ENCODE assay signal across 24 cellular contexts in the genomic region with DNA sequence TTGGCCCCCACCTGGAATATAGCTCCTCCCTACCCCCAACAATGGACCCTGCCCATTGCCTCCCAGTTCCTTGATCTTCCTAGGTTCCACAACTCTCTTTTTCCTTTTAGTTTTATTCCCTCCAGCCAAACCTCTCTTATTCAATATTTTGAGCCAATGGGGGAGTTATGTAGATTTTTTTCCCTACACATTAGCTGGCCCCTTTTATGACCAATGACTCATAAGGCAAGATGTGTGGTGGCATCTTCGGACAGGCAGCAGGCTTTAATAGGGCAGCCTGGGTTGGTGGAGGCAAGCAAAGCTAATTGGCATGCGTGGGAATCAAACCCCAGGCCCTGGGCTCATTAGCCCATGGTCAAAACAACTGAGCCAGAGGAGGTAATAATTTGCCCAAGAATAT. TPM values are rescaled to one million over a fixed set of nuclear protein-coding genes. Genes with fewer than 3 reads are reported as not detected.
A peak's percentile ranks its signal among the peaks of the same experiment; 100 is the strongest.
DNase-seq lines count a peak whose midpoint lies in the region; ATAC-seq and TF ChIP-seq lines count a peak whose summit lies in the region.
"Had no signal": no experiment of that assay in that cellular context is flagged by ENCODE, and none has a peak within 500 bp of the region (broad histone marks: within the 10 kb centered on the region; RNA-seq: fewer than 3 reads in every experiment).

No MANE protein-coding gene starts in this region.

- H3K4me1 ChIP-seq in esophagus muscularis mucosa, result no peaks in the 10 kb centered on the region

- no peaks in the 10 kb centered on the region; the same call in none of the 2 replicates for H3K27me3 Mint-ChIP-seq in HFFc6 (ENCODE audit: insufficient read depth)

- ATAC-seq in HG02610 (IDR thresholded peaks at IDR 0.05; ENCODE audit: unreplicated experiment) (no peak), GM19324 (IDR thresholded peaks at IDR 0.05; ENCODE audit: low FRiP score, unreplicated experiment) (no peak)
- ATAC-seq: CD8-positive, alpha-beta T cell had no signal

- H3K9me3 ChIP-seq in esophagus muscularis mucosa, result no peaks in the 10 kb centered on the region

- peak overlapping the region; percentile 60 for H3K4me3 Mint-ChIP-seq in HFFc6
- H3K4me3 Mint-ChIP-seq: CD8-positive, alpha-beta T cell had no signal

- H3K27me3 ChIP-seq in esophagus muscularis mucosa, result peaks cover 0 to 8% (median 0%) of the 10 kb centered on the region in 4 donors

- H3K4me3 ChIP-seq in esophagus muscularis mucosa, result no peak overlapping the region

- intact Hi-C loops in esophagus muscularis mucosa (cut with DNase I), result no loop called here

- WGBS in esophagus muscularis mucosa, result 91% methylated on average over 2 of the region's 2 CpGs

- TF ChIP-seq CTCF in HFFc6 (IDR thresholded peaks at IDR 0.05), result no peak
- no peak for TF ChIP-seq CTCF in esophagus muscularis mucosa (IDR thresholded peaks at IDR 0.05)

- peak overlapping the region; percentile 67 for H3K27ac Mint-ChIP-seq in HFFc6
- H3K27ac Mint-ChIP-seq: CD8-positive, alpha-beta T cell had no signal

- DNase-seq in AG08395 (ENCODE audit: low spot score) (peak; percentile 25), EH (ENCODE audit: low read depth) (peak; percentile 81), HFFc6 (peak; percentile 68), esophagus muscularis mucosa (ENCODE audit: extremely low spot score) (peak; percentile 55), NCI-H2107 (lab: John Stamatoyannopoulos, UW) (no peak), ureter (ENCODE audit: low spot score) (no peak)
- DNase-seq: C1 segment of cervical spinal cord; CD8-positive, alpha-beta T cell; DMS53; H7; KG1; NCI-H1694 treated with DMSO at 0.1 percent for 48 hours; NCI-H2081 treated with DMSO at 0.1 percent for 48 hours; NCI-H446; NCI-H526 treated with DMSO at 0.1 percent for 48 hours; RPMI8226; SHP77 treated with DMSO at 0.1 percent for 48 hours; T1000 had no signal

- TF ChIP-seq POLR2A in esophagus muscularis mucosa (IDR thresholded peaks at IDR 0.05; ENCODE audit: low read depth), result no peak

- no peaks in the 10 kb centered on the region for H3K36me3 Mint-ChIP-seq in HFFc6 (ENCODE audit: low read depth)
- H3K36me3 Mint-ChIP-seq: CD8-positive, alpha-beta T cell had no signal

- no peak overlapping the region for H3K27ac ChIP-seq in esophagus muscularis mucosa (replicated peaks in 1 of 4)
- H3K27ac ChIP-seq: HL-60 had no signal

- no peak for TF ChIP-seq EP300 in esophagus muscularis mucosa (IDR thresholded peaks at IDR 0.05)

- H3K36me3 ChIP-seq in esophagus muscularis mucosa, result no peaks in the 10 kb centered on the region

- peaks cover 81% of the 10 kb centered on the region for H3K4me1 Mint-ChIP-seq in HFFc6 (ENCODE audit: low read depth)

- H3K9me3 Mint-ChIP-seq in HFFc6, result no peaks in the 10 kb centered on the region
- H3K9me3 Mint-ChIP-seq: CD8-positive, alpha-beta T cell had no signal

RNA-seq across cellular contexts. Expression of gene GRP, which starts 9.2 kb away (rescaled TPM):
- not detected for total RNA-seq in HFFc6 (2021; fragmentation: NEBNext Ultra II Directional; extraction: Animal tissue kit (Norgen Biotek cat#: 25700))
- 1 to 10 TPM in 3 of 4 donors, under 1 TPM in 1; 0.98 to 7.9 (median 2.5) TPM for total RNA-seq in esophagus muscularis mucosa
- total RNA-seq in ureter, result not detected
- total RNA-seq: CD8-positive, alpha-beta T cell; G401; HT-29; T-helper 1 cell treated with Interleukin-12 subunit alpha and Interleukin-12 subunit beta and Interleukin-4 antibody, amounts not matched to agents 30 ng/mL and 1 ng/mL, for 36 hours had no signal

RNA-seq across cellular contexts. Expression of gene RAX, which starts 44.1 kb away (rescaled TPM):
- total RNA-seq in HFFc6 (2021; fragmentation: NEBNext Ultra II Directional; extraction: Animal tissue kit (Norgen Biotek cat#: 25700)), result not detected
- total RNA-seq in esophagus muscularis mucosa, result not detected
- not detected for total RNA-seq in ureter
- total RNA-seq: CD8-positive, alpha-beta T cell; G401; H7; HT-29; T-helper 1 cell treated with Interleukin-12 subunit alpha and Interleukin-12 subunit beta and Interleukin-4 antibody, amounts not matched to agents 30 ng/mL and 1 ng/mL, for 36 hours had no signal

Comparison
In these comparisons a context has a peak if more than half of its experiments do, and no peak if none do; other contexts are left out.
1. DNase-seq: peak in AG08395 (single experiment), EH (single experiment), HFFc6 (single experiment) and esophagus muscularis mucosa (single experiment); none in NCI-H2107 (single experiment) and ureter (single experiment).